ENCODE assay signal across 8 cellular contexts in the genomic region with DNA sequence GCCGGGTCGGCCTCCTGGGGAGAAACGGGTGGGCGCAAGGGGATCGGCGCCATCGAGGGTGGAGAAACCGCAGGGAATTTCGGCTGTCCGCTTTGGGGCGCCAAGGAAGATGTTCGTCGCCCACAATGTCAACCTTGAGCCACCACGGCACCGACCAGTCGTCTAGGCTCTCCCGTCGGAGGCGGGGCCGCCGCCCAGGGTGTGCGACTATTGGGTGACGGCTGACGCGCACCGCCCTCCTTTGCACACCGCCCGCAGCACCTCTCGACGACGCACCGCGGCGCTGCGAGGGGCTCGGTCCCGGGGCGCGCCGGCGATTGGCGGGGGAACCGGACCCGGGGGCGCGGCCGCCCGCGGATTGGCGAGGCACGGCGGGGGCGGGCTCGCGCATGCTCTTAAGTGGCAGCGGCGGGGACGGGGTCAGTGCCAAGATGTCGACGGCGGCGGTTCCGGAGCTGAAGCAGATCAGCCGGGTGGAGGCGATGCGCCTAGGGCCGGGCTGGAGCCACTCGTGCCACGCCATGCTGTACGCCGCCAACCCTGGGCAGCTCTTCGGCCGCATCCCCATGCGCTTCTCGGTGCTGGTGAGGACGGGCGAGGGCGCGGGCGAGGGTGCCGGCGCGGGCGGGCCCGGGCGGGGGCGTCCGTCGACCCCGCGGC.
A peak's percentile ranks its signal among the peaks of the same experiment; 100 is the strongest.
DNase-seq lines count a peak whose midpoint lies in the region; ATAC-seq lines count a peak whose summit lies in the region.

Gene NUDT16L1 (plus strand): TSS at position 267 of the 660 bp plus-strand sequence. CDS start 165 bp downstream, at position 432.

- peak within 1 kb of the TSS; percentile 94 for H3K9ac ChIP-seq in BLaER1

- H3K4me1 ChIP-seq in BLaER1: peaks cover 67% of the 10 kb centered on the region

- no peaks in the 10 kb centered on the region for H3K27me3 ChIP-seq in BLaER1

- H3K4me3 ChIP-seq in BLaER1: peak within 1 kb of the TSS; percentile 84

- peaks cover 57% of the 10 kb centered on the region for H4K20me1 ChIP-seq in BLaER1

- ATAC-seq in GM19324 (IDR thresholded peaks at IDR 0.05; ENCODE audit: low FRiP score, unreplicated experiment) (peak; percentile 92), HG03460 (IDR thresholded peaks at IDR 0.05; ENCODE audit: unreplicated experiment) (peak; percentile 94)

- no peaks in the 10 kb centered on the region for H3K9me3 ChIP-seq in BLaER1

- H3K36me3 ChIP-seq in BLaER1: peaks cover 37% of the 10 kb centered on the region

- DNase-seq in NCI-H526 (lab: John Stamatoyannopoulos, UW) (peak; percentile 78 to 95), kidney tubule cell (ENCODE audit: low spot score) (peak; percentile 96)
- DNase-seq in activated CD4-positive, alpha-beta T cell treated with anti-CD3 and anti-CD28 coated beads for 48 hours: peak; percentile 97
- DNase-seq in stimulated activated CD4-positive, alpha-beta T cell treated with anti-CD3 and anti-CD28 coated beads, Interleukin-1b, Interleukin-23, amount 100 ng/mL, for 1 hour (ENCODE audit: low read depth in 2 of 2): peak; percentile 92 to 94

- H3K27ac ChIP-seq in BLaER1 (peak within 1 kb of the TSS; percentile 92), cingulate gyrus (ENCODE audit: low read depth, low read length) (peak within 1 kb of the TSS; percentile 87)

- H3K4me2 ChIP-seq in BLaER1: peak within 1 kb of the TSS; percentile 99

Comparison
In these comparisons a context has a peak if more than half of its experiments do, and no peak if none do; other contexts are left out.
1. Peak in every context shown above with its lines: DNase-seq, ATAC-seq, H3K4me3 ChIP-seq and H3K27ac ChIP-seq.